24 cellular contexts compared by ENCODE assay signal in the genomic region with DNA sequence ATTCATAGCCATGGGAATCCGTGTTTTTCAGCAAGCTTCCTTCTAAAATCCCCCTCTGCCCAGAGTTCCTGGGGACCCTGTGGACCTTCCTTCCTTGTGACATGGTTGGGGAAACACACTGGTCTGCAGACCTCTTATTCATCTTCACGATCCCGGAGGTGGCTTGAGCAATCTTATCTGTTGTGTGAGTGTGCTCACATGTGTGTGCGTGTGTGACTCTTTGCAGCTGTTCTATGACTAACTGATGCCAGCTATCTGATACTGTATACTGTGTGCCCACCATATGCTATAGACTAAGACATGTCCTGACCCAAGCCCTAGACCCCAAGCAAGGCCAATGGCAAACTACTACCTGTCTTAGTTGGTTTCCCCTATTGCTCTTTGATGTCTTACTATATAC. TPM values are rescaled to one million over a fixed set of nuclear protein-coding genes. Genes with fewer than 3 reads are reported as not detected.
DNase-seq lines count a peak whose midpoint lies in the region; ATAC-seq and TF ChIP-seq lines count a peak whose summit lies in the region.
"Had no signal": no experiment of that assay in that cellular context is flagged by ENCODE, and none has a peak within 500 bp of the region (broad histone marks: within the 10 kb centered on the region; RNA-seq: fewer than 3 reads in every experiment).

No MANE protein-coding gene starts in this region.

- no peak for ATAC-seq in activated CD8-positive, alpha-beta T cell treated with anti-CD3 and anti-CD28 coated beads, Interleukin-2, amount 10 ng/mL, durations not matched to agents 7 days and 5 days
- no peak for ATAC-seq in activated CD8-positive, alpha-beta T cell treated with anti-CD3 and anti-CD28 coated beads for 36 hours
- no peak for ATAC-seq in activated B cell treated with CpG ODN at 0.5 μM for 24 hours (ENCODE audit: low read depth)
- no peak for ATAC-seq in esophagus mucosa
- ATAC-seq: Panc1 had no signal

- H3K4me1 ChIP-seq in CD4-positive, alpha-beta memory T cell (ENCODE audit: insufficient read depth, low read length), result peaks cover 49% of the 10 kb centered on the region
- H3K4me1 ChIP-seq: BE2C had no signal

- H3K36me3 Mint-ChIP-seq in activated CD8-positive, alpha-beta T cell treated with anti-CD3 and anti-CD28 coated beads, Interleukin-2, amount 10 ng/mL, durations not matched to agents 7 days and 5 days (ENCODE audit: low read depth), result no peaks in the 10 kb centered on the region
- H3K36me3 Mint-ChIP-seq in activated CD8-positive, alpha-beta T cell treated with anti-CD3 and anti-CD28 coated beads for 36 hours (ENCODE audit: low read depth), result no peaks in the 10 kb centered on the region
- no peaks in the 10 kb centered on the region for H3K36me3 Mint-ChIP-seq in activated B cell treated with CpG ODN at 0.5 μM for 24 hours (ENCODE audit: low read depth)
- H3K36me3 Mint-ChIP-seq in CD4-positive, alpha-beta memory T cell, result no peaks in the 10 kb centered on the region

- POLR2A ChIA-PET in activated CD8-positive, alpha-beta T cell treated with anti-CD3 and anti-CD28 coated beads, Interleukin-2, amount 10 ng/mL, durations not matched to agents 7 days and 5 days (lab: Charles Lee), result interaction anchor here (0.5 to 1.3 kb wide), 2 partner anchors 16 to 17 kb away, joined by 3 to 4 read pairs; partner anchors contain the start of gene IL10
- POLR2A ChIA-PET in activated CD8-positive, alpha-beta T cell treated with anti-CD3 and anti-CD28 coated beads for 36 hours (lab: Charles Lee), result interaction anchor here (0.7 to 3.7 kb wide), 5 partner anchors 11 to 27 kb away, joined by 3 to 23 read pairs (median 7); partner anchors contain the start of gene IL19
- POLR2A ChIA-PET in activated B cell treated with CpG ODN at 0.5 μM for 24 hours (lab: Charles Lee), result interaction anchor here (0.6 kb wide), 2 partner anchors 11 to 26 kb away, joined by 3 read pairs; no protein-coding TSS in a partner anchor
- POLR2A ChIA-PET in CD4-positive, alpha-beta memory T cell (lab: Charles Lee; ENCODE audit: partially characterized antibody), result interaction anchor here (0.5 to 12.7 kb wide), 4 partner anchors 10 to 20 kb away, joined by 3 to 110 read pairs (median 24); partner anchors contain the start of genes IL10 and IL19

- peaks cover 29% of the 10 kb centered on the region for H3K27me3 Mint-ChIP-seq in activated CD8-positive, alpha-beta T cell treated with anti-CD3 and anti-CD28 coated beads, Interleukin-2, amount 10 ng/mL, durations not matched to agents 7 days and 5 days (ENCODE audit: low read depth)
- peaks cover 2% of the 10 kb centered on the region for H3K27me3 Mint-ChIP-seq in activated CD8-positive, alpha-beta T cell treated with anti-CD3 and anti-CD28 coated beads for 36 hours
- H3K27me3 Mint-ChIP-seq in activated B cell treated with CpG ODN at 0.5 μM for 24 hours, result no peaks in the 10 kb centered on the region
- no peaks in the 10 kb centered on the region for H3K27me3 Mint-ChIP-seq in CD4-positive, alpha-beta memory T cell
- H3K27me3 Mint-ChIP-seq: CD4-positive, alpha-beta T cell had no signal

- H3K4me1 Mint-ChIP-seq in activated CD8-positive, alpha-beta T cell treated with anti-CD3 and anti-CD28 coated beads, Interleukin-2, amount 10 ng/mL, durations not matched to agents 7 days and 5 days (ENCODE audit: low read depth), result peaks cover 84% of the 10 kb centered on the region
- H3K4me1 Mint-ChIP-seq in activated CD8-positive, alpha-beta T cell treated with anti-CD3 and anti-CD28 coated beads for 36 hours (ENCODE audit: low read depth), result peaks cover 79% of the 10 kb centered on the region
- H3K4me1 Mint-ChIP-seq in activated B cell treated with CpG ODN at 0.5 μM for 24 hours, result peaks cover 75% of the 10 kb centered on the region
- H3K4me1 Mint-ChIP-seq in CD4-positive, alpha-beta memory T cell, result peaks cover 47 to 85% (median 60%) of the 10 kb centered on the region in 4 donors

- H3K9me3 Mint-ChIP-seq in activated CD8-positive, alpha-beta T cell treated with anti-CD3 and anti-CD28 coated beads, Interleukin-2, amount 10 ng/mL, durations not matched to agents 7 days and 5 days (ENCODE audit: insufficient read depth), result no peaks in the 10 kb centered on the region
- peaks cover 2% of the 10 kb centered on the region for H3K9me3 Mint-ChIP-seq in activated CD8-positive, alpha-beta T cell treated with anti-CD3 and anti-CD28 coated beads for 36 hours
- H3K9me3 Mint-ChIP-seq in activated B cell treated with CpG ODN at 0.5 μM for 24 hours, result no peaks in the 10 kb centered on the region
- peaks cover 0 to 3% (median 0%) of the 10 kb centered on the region in 8 donors for H3K9me3 Mint-ChIP-seq in CD4-positive, alpha-beta memory T cell
- H3K9me3 Mint-ChIP-seq: CD4-positive, alpha-beta T cell had no signal

- no peaks in the 10 kb centered on the region for H3K36me3 ChIP-seq in KOPT-K1 (ENCODE audit: insufficient read depth, low read length)
- no peaks in the 10 kb centered on the region for H3K36me3 ChIP-seq in CD4-positive, alpha-beta memory T cell (ENCODE audit: insufficient read depth, low read length)
- H3K36me3 ChIP-seq: BE2C had no signal

- H3K9me3 ChIP-seq in KOPT-K1 (ENCODE audit: insufficient read depth, low read length, poor library complexity, severe bottlenecking), result no peaks in the 10 kb centered on the region
- no peaks in the 10 kb centered on the region for H3K9me3 ChIP-seq in CD4-positive, alpha-beta memory T cell (ENCODE audit: control insufficient read depth in 1 of 2, low read length in 2 of 2)
- H3K9me3 ChIP-seq: BE2C had no signal

- no peaks in the 10 kb centered on the region for H3K27me3 ChIP-seq in CD4-positive, alpha-beta memory T cell (ENCODE audit: insufficient read depth, low read length)
- H3K27me3 ChIP-seq: BE2C had no signal

- CTCF ChIA-PET in activated CD8-positive, alpha-beta T cell treated with anti-CD3 and anti-CD28 coated beads, Interleukin-2, amount 10 ng/mL, durations not matched to agents 7 days and 5 days (lab: Charles Lee), result interaction anchor here (1.8 to 8.4 kb wide), 8 partner anchors 10 to 124 kb away, joined by 4 to 63 read pairs (median 24); partner anchors contain the start of genes IL10 and IL19
- CTCF ChIA-PET in activated CD8-positive, alpha-beta T cell treated with anti-CD3 and anti-CD28 coated beads for 36 hours (lab: Charles Lee), result interaction anchor here (1.1 to 7.7 kb wide), 9 partner anchors 11 to 61 kb away, joined by 3 to 51 read pairs (median 12); partner anchors contain the start of genes IL10 and IL19
- CTCF ChIA-PET in activated B cell treated with CpG ODN at 0.5 μM for 24 hours (lab: Charles Lee), result interaction anchor here (1.0 kb wide), 1 partner anchor 53 kb away, joined by 3 read pairs; no protein-coding TSS in a partner anchor
- CTCF ChIA-PET in CD4-positive, alpha-beta memory T cell (lab: Charles Lee; ENCODE audit: partially characterized antibody), result interaction anchor here (0.7 to 5.2 kb wide), 4 partner anchors 11 to 61 kb away, joined by 3 to 25 read pairs (median 13); no protein-coding TSS in a partner anchor

- TF ChIP-seq CTCF in activated CD8-positive, alpha-beta T cell treated with anti-CD3 and anti-CD28 coated beads for 36 hours (IDR thresholded peaks at IDR 0.05), result no peak
- no peak for TF ChIP-seq CTCF in activated B cell treated with CpG ODN at 0.5 μM for 24 hours (IDR thresholded peaks at IDR 0.05)

- no peak overlapping the region for H3K4me3 ChIP-seq in CD4-positive, alpha-beta memory T cell (ENCODE audit: low read length in 2 of 2)

- intact Hi-C loops in activated CD8-positive, alpha-beta T cell treated with anti-CD3 and anti-CD28 coated beads for 36 hours (cut with micrococcal nuclease), result loop anchor here (5.0 kb wide), 1 partner anchor 51 kb away; no protein-coding TSS in a partner anchor
- intact Hi-C loops in activated B cell treated with CpG ODN at 0.5 μM for 24 hours (cut with micrococcal nuclease), result no loop called here
- intact Hi-C loops in CD4-positive, alpha-beta memory T cell (cut with micrococcal nuclease), result no loop called here

- DNase-seq in activated CD8-positive, alpha-beta T cell treated with anti-CD3 and anti-CD28 coated beads, Interleukin-2, amount 10 ng/mL, durations not matched to agents 7 days and 5 days, result no peak
- no peak for DNase-seq in activated CD8-positive, alpha-beta T cell treated with anti-CD3 and anti-CD28 coated beads for 36 hours
- DNase-seq in activated B cell treated with CpG ODN at 0.5 μM for 24 hours (no peak), myocyte (ENCODE audit: low read depth) (peak; percentile 18), NCI-H2107 (lab: John Stamatoyannopoulos, UW) (no peak)
- no peak for DNase-seq in CD4-positive, alpha-beta memory T cell
- DNase-seq: 8988T; BE2C; Calu3; CD4-positive, alpha-beta T cell; EL; KG1; NCI-H1092 treated with DMSO at 0.1 percent for 48 hours; NCI-H146; NCI-H2029 treated with DMSO at 0.1 percent for 48 hours; NCI-H2171 treated with DMSO at 0.1 percent for 48 hours; NCI-H446 treated with DMSO at 0.1 percent for 48 hours; NCI-H69 had no signal

- H3K27ac Mint-ChIP-seq in activated CD8-positive, alpha-beta T cell treated with anti-CD3 and anti-CD28 coated beads, Interleukin-2, amount 10 ng/mL, durations not matched to agents 7 days and 5 days, result peak overlapping the region; percentile 7
- H3K27ac Mint-ChIP-seq in activated CD8-positive, alpha-beta T cell treated with anti-CD3 and anti-CD28 coated beads for 36 hours, result no peak overlapping the region
- H3K27ac Mint-ChIP-seq in activated B cell treated with CpG ODN at 0.5 μM for 24 hours, result peak overlapping the region; percentile 1
- peak overlapping the region in 2 of 7 donors; percentile 0 to 7 for H3K27ac Mint-ChIP-seq in CD4-positive, alpha-beta memory T cell
- H3K27ac Mint-ChIP-seq: CD4-positive, alpha-beta T cell had no signal

- no peak overlapping the region for H3K4me3 Mint-ChIP-seq in activated CD8-positive, alpha-beta T cell treated with anti-CD3 and anti-CD28 coated beads, Interleukin-2, amount 10 ng/mL, durations not matched to agents 7 days and 5 days
- H3K4me3 Mint-ChIP-seq in activated CD8-positive, alpha-beta T cell treated with anti-CD3 and anti-CD28 coated beads for 36 hours, result no peak overlapping the region
- no peak overlapping the region for H3K4me3 Mint-ChIP-seq in activated B cell treated with CpG ODN at 0.5 μM for 24 hours
- no peak overlapping the region for H3K4me3 Mint-ChIP-seq in CD4-positive, alpha-beta memory T cell
- H3K4me3 Mint-ChIP-seq: CD4-positive, alpha-beta T cell had no signal

- peak overlapping the region; percentile 31 for H3K27ac ChIP-seq in KOPT-K1 (ENCODE audit: low read depth, low read length, poor library complexity, severe bottlenecking)
- H3K27ac ChIP-seq in CD4-positive, alpha-beta memory T cell (ENCODE audit: low read depth, low read length), result no peak overlapping the region

RNA-seq across cellular contexts. Expression of gene IL10, which starts 15.7 kb away (rescaled TPM):
- total RNA-seq in activated CD8-positive, alpha-beta T cell treated with anti-CD3 and anti-CD28 coated beads, Interleukin-2, amount 10 ng/mL, durations not matched to agents 7 days and 5 days, result under 1 TPM in 1 of 2 experiments, not detected in 1; 0.32 TPM
- total RNA-seq in activated CD8-positive, alpha-beta T cell treated with anti-CD3 and anti-CD28 coated beads for 36 hours, result under 1 TPM in 1 of 2 experiments, not detected in 1; 0.32 TPM
- total RNA-seq in activated B cell treated with CpG ODN at 0.5 μM for 24 hours, result 2.8 and 3.4 TPM in 2 replicates
- total RNA-seq in myocyte, result not detected in 2 replicates
- polyA plus RNA-seq in myocyte (2012), result not detected
- under 1 TPM; 0.28 to 0.32 TPM for total RNA-seq in CD4-positive, alpha-beta memory T cell
- under 1 TPM; 0.11 to 0.34 TPM for polyA plus RNA-seq in CD4-positive, alpha-beta memory T cell
- total RNA-seq in esophagus mucosa, result 0.84 TPM
- total RNA-seq: Calu3, H1, M059J, SK-MEL-5 had no signal
- polyA plus RNA-seq: H1 had no signal

RNA-seq across cellular contexts. Expression of gene IL19, which starts 17.4 kb away (rescaled TPM):
- not detected for total RNA-seq in activated CD8-positive, alpha-beta T cell treated with anti-CD3 and anti-CD28 coated beads, Interleukin-2, amount 10 ng/mL, durations not matched to agents 7 days and 5 days
- total RNA-seq in activated CD8-positive, alpha-beta T cell treated with anti-CD3 and anti-CD28 coated beads for 36 hours, result not detected
- not detected in 2 replicates for total RNA-seq in activated B cell treated with CpG ODN at 0.5 μM for 24 hours
- total RNA-seq in myocyte, result not detected in 2 replicates
- 0.10 TPM for polyA plus RNA-seq in myocyte (2012)
- total RNA-seq in CD4-positive, alpha-beta memory T cell, result not detected
- not detected for polyA plus RNA-seq in CD4-positive, alpha-beta memory T cell
- total RNA-seq in esophagus mucosa, result 5.5 TPM
- total RNA-seq: Calu3; CD4-positive, alpha-beta T cell; H1; M059J had no signal
- polyA plus RNA-seq: H1 had no signal
